Comparison of ENCODE assay signal across 2 cellular contexts in the genomic region with DNA sequence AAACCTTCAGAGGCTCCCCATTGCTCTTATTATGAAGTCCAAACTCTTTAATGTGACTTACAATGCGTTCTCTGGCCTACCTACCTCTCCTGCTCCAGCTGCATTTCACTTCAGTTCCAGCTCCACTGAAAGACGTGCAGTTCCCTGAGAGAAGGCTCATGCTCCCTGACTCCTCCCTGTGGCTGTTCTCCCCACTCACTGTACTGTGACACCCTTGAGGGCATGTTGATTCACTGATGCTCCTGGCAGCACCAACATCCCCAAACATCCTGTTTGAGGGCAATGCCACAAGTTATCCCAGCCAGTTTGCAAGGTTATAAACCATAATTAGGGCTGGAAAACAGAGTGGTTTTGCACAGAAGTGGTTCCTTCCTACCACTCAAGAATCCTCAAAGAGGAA.
TF ChIP-seq lines count a peak whose summit lies in the region.

No MANE protein-coding gene starts in this region.

TF ChIP-seq in GM23338, 12 proteins besides CTCF, POLR2A, EP300 and RAD21 (continued from another document and continues in another):
- TF ChIP-seq, protein P1, sequence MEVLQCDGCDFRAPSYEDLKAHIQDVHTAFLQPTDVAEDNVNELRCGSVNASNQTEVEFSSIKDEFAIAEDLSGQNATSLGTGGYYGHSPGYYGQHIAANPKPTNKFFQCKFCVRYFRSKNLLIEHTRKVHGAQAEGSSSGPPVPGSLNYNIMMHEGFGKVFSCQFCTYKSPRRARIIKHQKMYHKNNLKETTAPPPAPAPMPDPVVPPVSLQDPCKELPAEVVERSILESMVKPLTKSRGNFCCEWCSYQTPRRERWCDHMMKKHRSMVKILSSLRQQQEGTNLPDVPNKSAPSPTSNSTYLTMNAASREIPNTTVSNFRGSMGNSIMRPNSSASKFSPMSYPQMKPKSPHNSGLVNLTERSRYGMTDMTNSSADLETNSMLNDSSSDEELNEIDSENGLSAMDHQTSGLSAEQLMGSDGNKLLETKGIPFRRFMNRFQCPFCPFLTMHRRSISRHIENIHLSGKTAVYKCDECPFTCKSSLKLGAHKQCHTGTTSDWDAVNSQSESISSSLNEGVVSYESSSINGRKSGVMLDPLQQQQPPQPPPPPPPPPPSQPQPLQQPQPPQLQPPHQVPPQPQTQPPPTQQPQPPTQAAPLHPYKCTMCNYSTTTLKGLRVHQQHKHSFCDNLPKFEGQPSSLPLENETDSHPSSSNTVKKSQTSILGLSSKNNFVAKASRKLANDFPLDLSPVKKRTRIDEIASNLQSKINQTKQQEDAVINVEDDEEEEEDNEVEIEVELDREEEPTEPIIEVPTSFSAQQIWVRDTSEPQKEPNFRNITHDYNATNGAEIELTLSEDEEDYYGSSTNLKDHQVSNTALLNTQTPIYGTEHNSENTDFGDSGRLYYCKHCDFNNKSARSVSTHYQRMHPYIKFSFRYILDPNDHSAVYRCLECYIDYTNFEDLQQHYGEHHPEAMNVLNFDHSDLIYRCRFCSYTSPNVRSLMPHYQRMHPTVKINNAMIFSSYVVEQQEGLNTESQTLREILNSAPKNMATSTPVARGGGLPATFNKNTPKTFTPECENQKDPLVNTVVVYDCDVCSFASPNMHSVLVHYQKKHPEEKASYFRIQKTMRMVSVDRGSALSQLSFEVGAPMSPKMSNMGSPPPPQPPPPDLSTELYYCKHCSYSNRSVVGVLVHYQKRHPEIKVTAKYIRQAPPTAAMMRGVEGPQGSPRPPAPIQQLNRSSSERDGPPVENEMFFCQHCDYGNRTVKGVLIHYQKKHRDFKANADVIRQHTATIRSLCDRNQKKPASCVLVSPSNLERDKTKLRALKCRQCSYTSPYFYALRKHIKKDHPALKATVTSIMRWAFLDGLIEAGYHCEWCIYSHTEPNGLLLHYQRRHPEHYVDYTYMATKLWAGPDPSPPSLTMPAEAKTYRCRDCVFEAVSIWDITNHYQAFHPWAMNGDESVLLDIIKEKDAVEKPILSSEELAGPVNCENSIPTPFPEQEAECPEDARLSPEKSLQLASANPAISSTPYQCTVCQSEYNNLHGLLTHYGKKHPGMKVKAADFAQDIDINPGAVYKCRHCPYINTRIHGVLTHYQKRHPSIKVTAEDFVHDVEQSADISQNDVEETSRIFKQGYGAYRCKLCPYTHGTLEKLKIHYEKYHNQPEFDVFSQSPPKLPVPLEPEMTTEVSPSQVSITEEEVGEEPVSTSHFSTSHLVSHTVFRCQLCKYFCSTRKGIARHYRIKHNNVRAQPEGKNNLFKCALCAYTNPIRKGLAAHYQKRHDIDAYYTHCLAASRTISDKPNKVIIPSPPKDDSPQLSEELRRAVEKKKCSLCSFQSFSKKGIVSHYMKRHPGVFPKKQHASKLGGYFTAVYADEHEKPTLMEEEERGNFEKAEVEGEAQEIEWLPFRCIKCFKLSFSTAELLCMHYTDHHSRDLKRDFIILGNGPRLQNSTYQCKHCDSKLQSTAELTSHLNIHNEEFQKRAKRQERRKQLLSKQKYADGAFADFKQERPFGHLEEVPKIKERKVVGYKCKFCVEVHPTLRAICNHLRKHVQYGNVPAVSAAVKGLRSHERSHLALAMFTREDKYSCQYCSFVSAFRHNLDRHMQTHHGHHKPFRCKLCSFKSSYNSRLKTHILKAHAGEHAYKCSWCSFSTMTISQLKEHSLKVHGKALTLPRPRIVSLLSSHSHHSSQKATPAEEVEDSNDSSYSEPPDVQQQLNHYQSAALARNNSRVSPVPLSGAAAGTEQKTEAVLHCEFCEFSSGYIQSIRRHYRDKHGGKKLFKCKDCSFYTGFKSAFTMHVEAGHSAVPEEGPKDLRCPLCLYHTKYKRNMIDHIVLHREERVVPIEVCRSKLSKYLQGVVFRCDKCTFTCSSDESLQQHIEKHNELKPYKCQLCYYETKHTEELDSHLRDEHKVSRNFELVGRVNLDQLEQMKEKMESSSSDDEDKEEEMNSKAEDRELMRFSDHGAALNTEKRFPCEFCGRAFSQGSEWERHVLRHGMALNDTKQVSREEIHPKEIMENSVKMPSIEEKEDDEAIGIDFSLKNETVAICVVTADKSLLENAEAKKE (CRISPR knock-in tag; IDR thresholded peaks at IDR 0.05) = no peak
- TF ChIP-seq POLR2AphosphoS5 (IDR thresholded peaks at IDR 0.05; ENCODE audit: low read depth) (no peak), CREB1 (CRISPR knock-in tag; IDR thresholded peaks at IDR 0.05; ENCODE audit: low read depth) (no peak), ZNF114 (CRISPR knock-in tag; IDR thresholded peaks at IDR 0.05) (no peak), NANOG (IDR thresholded peaks at IDR 0.05; ENCODE audit: borderline replicate concordance) (no peak), STAT1 (IDR thresholded peaks at IDR 0.05; ENCODE audit: unreplicated experiment) (no peak), EZH2phosphoT487 (IDR thresholded peaks at IDR 0.05; ENCODE audit: unreplicated experiment) (no peak), EZH2 (IDR thresholded peaks at IDR 0.05; ENCODE audit: low read depth, unreplicated experiment) (no peak), REST (IDR thresholded peaks at IDR 0.05; ENCODE audit: unreplicated experiment) (no peak)
- TF ChIP-seq, protein P2, sequence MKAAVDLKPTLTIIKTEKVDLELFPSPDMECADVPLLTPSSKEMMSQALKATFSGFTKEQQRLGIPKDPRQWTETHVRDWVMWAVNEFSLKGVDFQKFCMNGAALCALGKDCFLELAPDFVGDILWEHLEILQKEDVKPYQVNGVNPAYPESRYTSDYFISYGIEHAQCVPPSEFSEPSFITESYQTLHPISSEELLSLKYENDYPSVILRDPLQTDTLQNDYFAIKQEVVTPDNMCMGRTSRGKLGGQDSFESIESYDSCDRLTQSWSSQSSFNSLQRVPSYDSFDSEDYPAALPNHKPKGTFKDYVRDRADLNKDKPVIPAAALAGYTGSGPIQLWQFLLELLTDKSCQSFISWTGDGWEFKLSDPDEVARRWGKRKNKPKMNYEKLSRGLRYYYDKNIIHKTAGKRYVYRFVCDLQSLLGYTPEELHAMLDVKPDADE (IDR thresholded peaks at IDR 0.05) = no peak

TF ChIP-seq in WTC11, 78 proteins besides CTCF, POLR2A, EP300 and RAD21 (continued from another document):
- TF ChIP-seq ESRRA (CRISPR knock-in tag; IDR thresholded peaks at IDR 0.05; ENCODE audit: borderline replicate concordance) = no peak
- TF ChIP-seq, protein P3, sequence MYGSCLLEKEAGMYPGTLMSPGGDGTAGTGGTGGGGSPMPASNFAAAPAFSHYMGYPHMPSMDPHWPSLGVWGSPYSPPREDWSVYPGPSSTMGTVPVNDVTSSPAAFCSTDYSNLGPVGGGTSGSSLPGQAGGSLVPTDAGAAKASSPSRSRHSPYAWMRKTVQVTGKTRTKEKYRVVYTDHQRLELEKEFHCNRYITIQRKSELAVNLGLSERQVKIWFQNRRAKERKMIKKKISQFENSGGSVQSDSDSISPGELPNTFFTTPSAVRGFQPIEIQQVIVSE (CRISPR knock-in tag; IDR thresholded peaks at IDR 0.05; ENCODE audit: borderline replicate concordance) = no peak
- no peak for TF ChIP-seq RORB (CRISPR knock-in tag; IDR thresholded peaks at IDR 0.05)
- no peak for TF ChIP-seq SP1 (CRISPR knock-in tag; conservative IDR thresholded peaks at IDR 0.05)
- TF ChIP-seq ATF3 (CRISPR knock-in tag; conservative IDR thresholded peaks at IDR 0.05) = no peak
- TF ChIP-seq IRF2 (CRISPR knock-in tag; IDR thresholded peaks at IDR 0.05; ENCODE audit: borderline replicate concordance, low read depth) = no peak
- TF ChIP-seq, protein P4, sequence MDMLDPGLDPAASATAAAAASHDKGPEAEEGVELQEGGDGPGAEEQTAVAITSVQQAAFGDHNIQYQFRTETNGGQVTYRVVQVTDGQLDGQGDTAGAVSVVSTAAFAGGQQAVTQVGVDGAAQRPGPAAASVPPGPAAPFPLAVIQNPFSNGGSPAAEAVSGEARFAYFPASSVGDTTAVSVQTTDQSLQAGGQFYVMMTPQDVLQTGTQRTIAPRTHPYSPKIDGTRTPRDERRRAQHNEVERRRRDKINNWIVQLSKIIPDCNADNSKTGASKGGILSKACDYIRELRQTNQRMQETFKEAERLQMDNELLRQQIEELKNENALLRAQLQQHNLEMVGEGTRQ (CRISPR knock-in tag; IDR thresholded peaks at IDR 0.05) = no peak
